In genomic region chr17:7251330-7252175, GRCh38 we compare ENCODE assay signal across 8 cellular contexts. TPM values are rescaled to one million over a fixed set of nuclear protein-coding genes. Genes with fewer than 3 reads are reported as not detected.
DNase-seq lines count a peak whose midpoint lies in the region; ATAC-seq and TF ChIP-seq lines count a peak whose summit lies in the region.

TSS of gene CTDNEP1 (minus strand) at chr17:7251734. CDS start at chr17:7251296, 438 bp downstream.

- H3K4me3 ChIP-seq in AG04449 (ENCODE audit: low read depth, low read length) (peak within 1 kb of the TSS; percentile 88), smooth muscle cell (peak within 1 kb of the TSS; percentile 100)

- peak within 1 kb of the TSS; percentile 97 for H3K9ac ChIP-seq in smooth muscle cell (ENCODE audit: low read depth)

- H3K4me2 ChIP-seq in smooth muscle cell = peak within 1 kb of the TSS; percentile 91

- DNase-seq in AG04449 (ENCODE audit: low read depth, low spot score) (peak; percentile 99), NCI-H345 (lab: John Stamatoyannopoulos, UW) (peak; percentile 96), activated B cell treated with CpG ODN at 0.5 μM for 24 hours (peak; percentile 99), immature natural killer cell (peak; percentile 99), smooth muscle cell (lab: John Stamatoyannopoulos, UW; ENCODE audit: unreplicated experiment) (peak; percentile 98)
- DNase-seq in central memory CD4-positive, alpha-beta T cell = peak; percentile 99

- H3K27ac Mint-ChIP-seq in activated B cell treated with CpG ODN at 0.5 μM for 24 hours = peak within 1 kb of the TSS; percentile 100
- H3K27ac Mint-ChIP-seq in immature natural killer cell = peak within 1 kb of the TSS; percentile 99 to 100 (median 100)

- POLR2A ChIA-PET in AG04449 (lab: Yijun Ruan, JAX) = interaction anchor here (0.9 to 1.2 kb wide), 3 partner anchors 9 to 12 kb away, joined by 3 to 7 read pairs (median 6); partner anchors contain the start of genes GABARAP and PHF23
- POLR2A ChIA-PET in activated B cell treated with CpG ODN at 0.5 μM for 24 hours (lab: Charles Lee) = interaction anchor here (0.7 to 5.8 kb wide), 11 partner anchors 8 to 435 kb away, joined by 3 to 134 read pairs (median 4); partner anchors contain the start of genes ACADVL, DLG4, DVL2 and GABARAP

- no peaks in the 10 kb centered on the region for H3K9me3 Mint-ChIP-seq in activated B cell treated with CpG ODN at 0.5 μM for 24 hours
- no peaks in the 10 kb centered on the region for H3K9me3 Mint-ChIP-seq in immature natural killer cell

- H2AFZ ChIP-seq in smooth muscle cell (ENCODE audit: low read depth) = peak within 1 kb of the TSS; percentile 73

- H3K4me1 Mint-ChIP-seq in activated B cell treated with CpG ODN at 0.5 μM for 24 hours (peaks cover 44% of the 10 kb centered on the region), immature natural killer cell (peaks cover 44 to 51% of the 10 kb centered on the region in 2 donors)

- no peaks in the 10 kb centered on the region for H3K9me3 ChIP-seq in smooth muscle cell (replicated peaks; ENCODE audit: low read depth)

- ATAC-seq in HG03196 (IDR thresholded peaks at IDR 0.05; ENCODE audit: unreplicated experiment) (peak; percentile 85), activated B cell treated with CpG ODN at 0.5 μM for 24 hours (ENCODE audit: low read depth) (peak; percentile 83)

- H3K36me3 Mint-ChIP-seq in activated B cell treated with CpG ODN at 0.5 μM for 24 hours (ENCODE audit: low read depth) (peaks cover 58% of the 10 kb centered on the region), immature natural killer cell (peaks cover 11 to 20% (median 11%) of the 10 kb centered on the region in 3 donors)

- no peaks in the 10 kb centered on the region for H3F3A ChIP-seq in smooth muscle cell (ENCODE audit: low read depth)

- peaks cover 18% of the 10 kb centered on the region for H3K4me1 ChIP-seq in smooth muscle cell (ENCODE audit: low read depth)

- in situ Hi-C loops in GM18951 (cut with MboI; ENCODE audit: low sequenced_read_pairs, unreplicated experiment) = no loop called here

- 0% methylated on average over 17 of the region's 65 CpGs for WGBS in smooth muscle cell (ENCODE audit: low lambda C conversion rate)

- H4K20me1 ChIP-seq in smooth muscle cell (ENCODE audit: low read depth) = peaks cover 8% of the 10 kb centered on the region

- H3K36me3 ChIP-seq in smooth muscle cell (ENCODE audit: low read depth) = no peaks in the 10 kb centered on the region

- peak within 1 kb of the TSS; percentile 98 for H3K4me3 Mint-ChIP-seq in activated B cell treated with CpG ODN at 0.5 μM for 24 hours
- peak within 1 kb of the TSS; percentile 96 to 98 (median 97) for H3K4me3 Mint-ChIP-seq in immature natural killer cell

- TF ChIP-seq CTCF in AG04449 (IDR thresholded peaks at IDR 0.05; ENCODE audit: insufficient read depth, low read length, missing control alignments) (no peak), activated B cell treated with CpG ODN at 0.5 μM for 24 hours (IDR thresholded peaks at IDR 0.05) (no peak), smooth muscle cell (IDR thresholded peaks at IDR 0.05; ENCODE audit: borderline replicate concordance, insufficient read depth, poor library complexity, severe bottlenecking) (no peak)

- H3K79me2 ChIP-seq in smooth muscle cell (ENCODE audit: low read depth) = peaks cover 55% of the 10 kb centered on the region

- no peaks in the 10 kb centered on the region for H3K27me3 ChIP-seq in smooth muscle cell (ENCODE audit: low read depth)

- H3K27ac ChIP-seq in smooth muscle cell (ENCODE audit: low read depth) = peak within 1 kb of the TSS; percentile 99

- intact Hi-C loops in activated B cell treated with CpG ODN at 0.5 μM for 24 hours (cut with micrococcal nuclease) = loop anchor here (1.0 to 5.0 kb wide), 9 partner anchors 9 to 583 kb away; partner anchors contain the start of genes EIF5A, GABARAP, KDM6B and NEURL4

- peak; percentile 67 for TF ChIP-seq POLR2A in GM18951 (IDR thresholded peaks at IDR 0.05; ENCODE audit: extremely low read depth, insufficient read depth, insufficient read length)

- H3K27me3 Mint-ChIP-seq in activated B cell treated with CpG ODN at 0.5 μM for 24 hours (no peaks in the 10 kb centered on the region), immature natural killer cell (ENCODE audit: low read depth in 3 of 3) (peaks cover 11 to 13% (median 12%) of the 10 kb centered on the region in 3 donors)

- CTCF ChIA-PET in AG04449 (lab: Yijun Ruan, JAX) = interaction anchor here (0.8 to 1.3 kb wide), 5 partner anchors 11 to 310 kb away, joined by 3 to 5 read pairs (median 3); no protein-coding TSS in a partner anchor
- CTCF ChIA-PET in activated B cell treated with CpG ODN at 0.5 μM for 24 hours (lab: Charles Lee) = interaction anchor here (0.6 to 1.0 kb wide), 2 partner anchors 9 to 31 kb away, joined by 3 read pairs; partner anchors contain the start of gene GABARAP

RNA-seq across cellular contexts. Expression of gene CTDNEP1, which starts in this region (rescaled TPM):
- total RNA-seq in activated B cell treated with CpG ODN at 0.5 μM for 24 hours (165 and 168 TPM in 2 replicates), smooth muscle cell (46.3 and 57.5 TPM in 2 replicates)
- polyA plus RNA-seq in immature natural killer cell (10 to 100 TPM; 33.2 to 61.1 (median 57.8) TPM), smooth muscle cell (88.4 and 96.2 TPM in 2 replicates)

Comparison
In these comparisons a context has a peak if more than half of its experiments do, and no peak if none do; other contexts are left out.
1. Peak in every context shown above with its lines: DNase-seq, ATAC-seq, H3K4me3 ChIP-seq and H3K27ac ChIP-seq.